In genomic region chr1:11642418-11643017, GRCh38 we compare ENCODE assay signal across 8 cellular contexts. TPM values are rescaled to one million over a fixed set of nuclear protein-coding genes. Genes with fewer than 3 reads are reported as not detected.
DNase-seq lines count a peak whose midpoint lies in the region; ATAC-seq and TF ChIP-seq lines count a peak whose summit lies in the region.
"Not testable (repeated sequence)": the region's sequence is repeated elsewhere in the genome, so short reads cannot be mapped to it uniquely, and the experiment has no call there.

No MANE protein-coding gene starts in this region.

- WGBS in right cardiac atrium, result 53% methylated on average over 18 of the region's 18 CpGs

- not testable (repeated sequence) for H3K4me1 ChIP-seq in DND-41 (ENCODE audit: insufficient read depth, low read length); KMS-11 (ENCODE audit: low read depth, poor library complexity, severe bottlenecking); right cardiac atrium (ENCODE audit: control insufficient read depth, insufficient read depth, low read length); tibial artery

- not testable (repeated sequence) for H3K27ac ChIP-seq in DND-41 (ENCODE audit: low read length); KMS-11; right cardiac atrium (ENCODE audit: low read length); tibial artery

- not testable (repeated sequence) for H3K4me3 ChIP-seq in DND-41 (ENCODE audit: low read depth in 1 of 2, low read length in 2 of 2); KMS-11 (IDR thresholded peaks at IDR 0.05; ENCODE audit: insufficient read depth, low read depth, low read length); right cardiac atrium (ENCODE audit: low read length); tibial artery

- not testable (repeated sequence) for H3K27me3 ChIP-seq in DND-41 (ENCODE audit: insufficient read depth, low read length, poor library complexity); right cardiac atrium (ENCODE audit: control insufficient read depth, insufficient read depth)
- H3K27me3 ChIP-seq in KMS-11 (ENCODE audit: insufficient read depth, low read depth) (peaks cover 29% of the 10 kb centered on the region), tibial artery (peaks cover 0 to 56% of the 10 kb centered on the region in 2 donors)

- in situ Hi-C loops in T47D (cut with HindIII; ENCODE audit: low pct_unique_long_range_greater_than_20kb, low sequenced_read_pairs), result not testable (repeated sequence)

- TF ChIP-seq CTCF in DND-41 (IDR thresholded peaks at IDR 0.05; ENCODE audit: borderline replicate concordance, extremely low read depth, low read length, poor library complexity, severe bottlenecking), result peak; percentile 96
- TF ChIP-seq CTCF in KMS-11 (conservative IDR thresholded peaks at IDR 0.05; ENCODE audit: low read depth, low read length), result peak; percentile 96
- peak; percentile 94 to 95 for TF ChIP-seq CTCF in tibial artery (IDR thresholded peaks at IDR 0.05)

- not testable (repeated sequence) for H3K36me3 ChIP-seq in DND-41 (ENCODE audit: insufficient read depth, low read length); KMS-11 (ENCODE audit: insufficient read depth); tibial artery

- peak; percentile 73 for DNase-seq in DND-41
- DNase-seq in NOMO-1 treated with DMSO at 0.1 percent for 48 hours (lab: John Stamatoyannopoulos, UW; ENCODE audit: unreplicated experiment), result peak; percentile 15
- peak; percentile 78 for DNase-seq in activated CD4-positive, alpha-beta T cell treated with anti-CD3 and anti-CD28 coated beads for 48 hours
- peak; percentile 68 to 70 for DNase-seq in T47D (ENCODE audit: low read depth in 1 of 2, low spot score in 1 of 2)
- DNase-seq in right cardiac atrium, result peak in 1 of 3 donors; percentile 74
- peak; percentile 64 for DNase-seq in pons (ENCODE audit: low spot score)
- DNase-seq in tibial artery, result peak; percentile 76 to 78

- H3K4me2 ChIP-seq in DND-41 (ENCODE audit: insufficient read depth, low read length); KMS-11: not testable (repeated sequence)

- H2AFZ ChIP-seq in DND-41 (ENCODE audit: low read depth, low read length); KMS-11 (ENCODE audit: low read depth): not testable (repeated sequence)

- ATAC-seq in DND-41 (ENCODE audit: insufficient read depth, low read depth) (peak; percentile 88), right cardiac atrium (peak; percentile 64 to 84)

- not testable (repeated sequence) for H3K9ac ChIP-seq in DND-41 (ENCODE audit: low read depth, low read length); KMS-11

- intact Hi-C loops in right cardiac atrium (cut with DNase I) (loop anchor here (2.0 to 10.0 kb wide), 8 partner anchors 305 to 606 kb away; partner anchors contain the start of gene MASP2 (in 1 of the 4)), tibial artery (cut with DNase I; ENCODE audit: low total_unique reads) (loop anchor here (5.0 kb wide), 1 partner anchor 400 kb away; no protein-coding TSS in a partner anchor)

- not testable (repeated sequence) for H4K20me1 ChIP-seq in DND-41 (ENCODE audit: insufficient read depth, low read length); KMS-11 (ENCODE audit: insufficient read depth)

- H3K79me2 ChIP-seq in DND-41 (ENCODE audit: insufficient read depth, low read length); KMS-11 (ENCODE audit: insufficient read depth, low read depth): not testable (repeated sequence)

- not testable (repeated sequence) for H3K9me3 ChIP-seq in DND-41 (ENCODE audit: insufficient read depth, low read length, severe bottlenecking); right cardiac atrium (ENCODE audit: control insufficient read depth, low read length); tibial artery

RNA-seq across cellular contexts. Expression of gene FBXO2, which starts 11.7 kb away (rescaled TPM):
- total RNA-seq in right cardiac atrium, result 10 to 100 TPM in 1 of 4 donors, 1 to 10 TPM in 3; 5.4 to 10.6 (median 6.5) TPM
- polyA plus RNA-seq in right cardiac atrium, result 14.0 TPM

RNA-seq across cellular contexts. Expression of gene FBXO44, which starts 12.2 kb away (rescaled TPM):
- total RNA-seq in right cardiac atrium, result 10 to 100 TPM; 18.5 to 30.1 (median 24.8) TPM
- 25.1 TPM for polyA plus RNA-seq in right cardiac atrium

RNA-seq across cellular contexts. Expression of gene FBXO6, which starts 21.5 kb away (rescaled TPM):
- 1 to 10 TPM; 4.5 to 7.9 (median 5.9) TPM for total RNA-seq in right cardiac atrium
- polyA plus RNA-seq in right cardiac atrium, result 9.9 TPM

RNA-seq across cellular contexts. Expression of gene MAD2L2, which starts 38.4 kb away (rescaled TPM):
- 10 to 100 TPM; 15.5 to 20.3 (median 16.7) TPM for total RNA-seq in right cardiac atrium
- 22.8 TPM for polyA plus RNA-seq in right cardiac atrium

RNA-seq across cellular contexts. Expression of gene DRAXIN, which starts 49.0 kb away (rescaled TPM):
- total RNA-seq in right cardiac atrium, result under 1 TPM in 3 of 4 donors, not detected in 1; 0.03 to 0.08 (median 0.03) TPM
- polyA plus RNA-seq in right cardiac atrium, result 0.02 TPM
